In genomic region chr15:84983711-84984110, GRCh38 we compare ENCODE assay signal across 12 cellular contexts. TPM values are rescaled to one million over a fixed set of nuclear protein-coding genes. Genes with fewer than 3 reads are reported as not detected.
DNase-seq lines count a peak whose midpoint lies in the region; ATAC-seq and TF ChIP-seq lines count a peak whose summit lies in the region.
"Had no signal": no experiment of that assay in that cellular context is flagged by ENCODE, and none has a peak within 500 bp of the region (broad histone marks: within the 10 kb centered on the region; RNA-seq: fewer than 3 reads in every experiment).

No MANE protein-coding gene starts in this region.

- H3K9me2 ChIP-seq in SK-N-SH = no peaks in the 10 kb centered on the region

- DNase-seq in SK-N-SH = no peak
- DNase-seq in T-helper 2 cell treated with Interferon-gamma antibody and Interleukin-4, amounts not matched to agents 5 μg/mL and 100 μg/mL, for 36 hours (ENCODE audit: low spot score) = no peak
- DNase-seq in foreskin fibroblast = no peak
- no peak for DNase-seq in GOT3 (lab: John Stamatoyannopoulos, UW)
- no peak for DNase-seq in NCI-H1694 (lab: John Stamatoyannopoulos, UW)
- DNase-seq: ACHN; activated effector memory CD4-positive, alpha-beta T cell treated with Interleukin-2 at 50 U/mL for 16 hours; NCI-H1694 treated with DMSO at 0.1 percent for 48 hours; SJCRH30 had no signal

- no peak overlapping the region for H2AFZ ChIP-seq in SK-N-SH (ENCODE audit: low read depth)

- TF ChIP-seq EP300 in SK-N-SH (IDR thresholded peaks at IDR 0.05; ENCODE audit: borderline replicate concordance in 1 of 2, low read depth in 1 of 2, low read length in 1 of 2) = no peak

- H3K4me1 Mint-ChIP-seq in T-helper 2 cell treated with Interferon-gamma antibody and Interleukin-4, amounts not matched to agents 5 μg/mL and 100 μg/mL, for 36 hours (ENCODE audit: low read depth) = peaks cover 44% of the 10 kb centered on the region

- H3K4me3 ChIP-seq in SK-N-SH (ENCODE audit: low read depth in 2 of 2, low read length in 1 of 2) = peak overlapping the region in 1 of 2 experiments; percentile 87; a peak in 1 of 4 replicates
- peak overlapping the region; percentile 72 to 78 for H3K4me3 ChIP-seq in foreskin fibroblast (ENCODE audit: low read depth in 1 of 2, low read length in 2 of 2)
- H3K4me3 ChIP-seq in stomach smooth muscle (ENCODE audit: low read length in 2 of 2) = peak overlapping the region; percentile 87 to 89
- H3K4me3 ChIP-seq: SJCRH30 had no signal

- no peaks in the 10 kb centered on the region for H3F3A ChIP-seq in SK-N-SH (replicated peaks; ENCODE audit: insufficient read depth)

- no peaks in the 10 kb centered on the region for H3K9me3 ChIP-seq in SK-N-SH
- H3K9me3 ChIP-seq in stomach smooth muscle (ENCODE audit: control insufficient read depth in 2 of 2, low read length in 2 of 2) = no peaks in the 10 kb centered on the region
- H3K9me3 ChIP-seq: SJCRH30 had no signal

- TF ChIP-seq CTCF in SK-N-SH (IDR thresholded peaks at IDR 0.05) = no peak
- TF ChIP-seq CTCF in foreskin fibroblast (IDR thresholded peaks at IDR 0.05; ENCODE audit: low read depth, low read length) = no peak

- H3K4me2 ChIP-seq in SK-N-SH = peak overlapping the region; percentile 82

- CTCF ChIA-PET in SK-N-SH (lab: Yijun Ruan, JAX) = interaction anchor here (1.4 to 1.9 kb wide), 2 partner anchors 19 to 31 kb away, joined by 3 to 4 read pairs; no protein-coding TSS in a partner anchor

- 93% methylated on average over 2 of the region's 2 CpGs for WGBS in SK-N-SH (ENCODE audit: low lambda C conversion rate)

- peaks cover 17% of the 10 kb centered on the region for H3K27me3 Mint-ChIP-seq in T-helper 2 cell treated with Interferon-gamma antibody and Interleukin-4, amounts not matched to agents 5 μg/mL and 100 μg/mL, for 36 hours (ENCODE audit: low read depth)

- H3K27ac ChIP-seq in SK-N-SH (ENCODE audit: low read depth in 2 of 2, low read length in 1 of 2) (no peak overlapping the region), stomach smooth muscle (ENCODE audit: low read length) (peak overlapping the region; percentile 7)
- H3K27ac ChIP-seq: SJCRH30 had no signal

- H3K79me2 ChIP-seq in SK-N-SH (ENCODE audit: insufficient read depth) = peaks cover 66% of the 10 kb centered on the region

- H3K36me3 Mint-ChIP-seq in T-helper 2 cell treated with Interferon-gamma antibody and Interleukin-4, amounts not matched to agents 5 μg/mL and 100 μg/mL, for 36 hours (ENCODE audit: low read depth) = peaks cover 3% of the 10 kb centered on the region

- ATAC-seq in SK-N-SH treated with all-trans-retinoic acid at 6 μM for 48 hours = no peak
- ATAC-seq in GM19324 (IDR thresholded peaks at IDR 0.05; ENCODE audit: low FRiP score, unreplicated experiment) = no peak

- TF ChIP-seq RAD21 in SK-N-SH (IDR thresholded peaks at IDR 0.05; ENCODE audit: low read length) = no peak

- H3K4me1 ChIP-seq in SK-N-SH (ENCODE audit: control insufficient read depth in 1 of 2, insufficient read depth in 2 of 2, low read depth in 1 of 2, low read length in 1 of 2) (peaks cover 0 to 9% of the 10 kb centered on the region in 2 experiments; a peak in 3 of 4 replicates), stomach smooth muscle (ENCODE audit: control insufficient read depth, insufficient read depth, low read length) (peaks cover 21% of the 10 kb centered on the region)
- H3K4me1 ChIP-seq: SJCRH30 had no signal

- H3K27me3 ChIP-seq in SK-N-SH (ENCODE audit: insufficient read depth) = no peaks in the 10 kb centered on the region
- no peaks in the 10 kb centered on the region for H3K27me3 ChIP-seq in stomach smooth muscle (ENCODE audit: control insufficient read depth in 1 of 2, insufficient read depth in 2 of 2, low read length in 2 of 2)
- H3K27me3 ChIP-seq: SJCRH30 had no signal

- H3K9me3 Mint-ChIP-seq in T-helper 2 cell treated with Interferon-gamma antibody and Interleukin-4, amounts not matched to agents 5 μg/mL and 100 μg/mL, for 36 hours = no peaks in the 10 kb centered on the region

- POLR2A ChIA-PET in SK-N-SH (lab: Yijun Ruan, JAX) = no interaction called here

- H3K4me3 Mint-ChIP-seq in T-helper 2 cell treated with Interferon-gamma antibody and Interleukin-4, amounts not matched to agents 5 μg/mL and 100 μg/mL, for 36 hours = peak overlapping the region; percentile 87

- H3K9ac ChIP-seq in SK-N-SH (0 out of 2 replicates have a peak overlapping the region, but pooled peaks have one; percentile 80), stomach smooth muscle (ENCODE audit: low read length in 2 of 2) (peak overlapping the region; percentile 72 to 73)

- no peaks in the 10 kb centered on the region for H3K36me3 ChIP-seq in SK-N-SH (replicated peaks in 1 of 2; ENCODE audit: control insufficient read depth in 1 of 2, insufficient read depth in 2 of 2, low read length in 1 of 2)
- no peaks in the 10 kb centered on the region for H3K36me3 ChIP-seq in stomach smooth muscle (ENCODE audit: control insufficient read depth in 2 of 2, insufficient read depth in 2 of 2, low read length in 2 of 2)
- H3K36me3 ChIP-seq: SJCRH30 had no signal

- peaks cover 26% of the 10 kb centered on the region; the same call in 1 of the 2 replicates for H4K20me1 ChIP-seq in SK-N-SH (ENCODE audit: insufficient read depth)

- H3K27ac Mint-ChIP-seq in T-helper 2 cell treated with Interferon-gamma antibody and Interleukin-4, amounts not matched to agents 5 μg/mL and 100 μg/mL, for 36 hours = no peak overlapping the region

TF ChIP-seq in SK-N-SH, 30 proteins besides CTCF, POLR2A, EP300 and RAD21 (continues in another document):
- TF ChIP-seq PBX3 (IDR thresholded peaks at IDR 0.05) (no peak), YY1 (IDR thresholded peaks at IDR 0.05; ENCODE audit: low read depth) (no peak), NFIC (IDR thresholded peaks at IDR 0.05; ENCODE audit: borderline replicate concordance) (no peak), JUND (IDR thresholded peaks at IDR 0.05) (no peak), MXI1 (IDR thresholded peaks at IDR 0.05; ENCODE audit: low read depth, low read length) (no peak), GABPA (IDR thresholded peaks at IDR 0.05; ENCODE audit: low read depth) (no peak), RCOR1 (IDR thresholded peaks at IDR 0.05; ENCODE audit: low read length) (no peak), POLR2AphosphoS5 (IDR thresholded peaks at IDR 0.05; ENCODE audit: low read depth, low read length) (no peak)

TF ChIP-seq in SK-N-SH treated with all-trans-retinoic acid at 6 μM for 48 hours, 23 proteins besides CTCF, POLR2A, EP300 and RAD21:
- TF ChIP-seq GLIS3 (CRISPR knock-in tag; IDR thresholded peaks at IDR 0.05) (no peak), ISL1 (CRISPR knock-in tag; IDR thresholded peaks at IDR 0.05) (no peak), CSDC2 (CRISPR knock-in tag; IDR thresholded peaks at IDR 0.05) (no peak), RARB (CRISPR knock-in tag; IDR thresholded peaks at IDR 0.05) (no peak), ZNF565 (CRISPR knock-in tag; conservative IDR thresholded peaks at IDR 0.05; ENCODE audit: low read depth) (no peak), ZNF8 (CRISPR knock-in tag; IDR thresholded peaks at IDR 0.05) (no peak), ZNF70 (CRISPR knock-in tag; IDR thresholded peaks at IDR 0.05) (no peak), PPARA (CRISPR knock-in tag; IDR thresholded peaks at IDR 0.05; ENCODE audit: borderline replicate concordance) (no peak), BACH2 (CRISPR knock-in tag; IDR thresholded peaks at IDR 0.05; ENCODE audit: borderline replicate concordance) (no peak), ESRRG (CRISPR knock-in tag; IDR thresholded peaks at IDR 0.05) (no peak), ARNTL (CRISPR knock-in tag; IDR thresholded peaks at IDR 0.05; ENCODE audit: borderline replicate concordance, low read depth) (no peak), OSR1 (CRISPR knock-in tag; IDR thresholded peaks at IDR 0.05) (no peak)
- TF ChIP-seq, protein P1, sequence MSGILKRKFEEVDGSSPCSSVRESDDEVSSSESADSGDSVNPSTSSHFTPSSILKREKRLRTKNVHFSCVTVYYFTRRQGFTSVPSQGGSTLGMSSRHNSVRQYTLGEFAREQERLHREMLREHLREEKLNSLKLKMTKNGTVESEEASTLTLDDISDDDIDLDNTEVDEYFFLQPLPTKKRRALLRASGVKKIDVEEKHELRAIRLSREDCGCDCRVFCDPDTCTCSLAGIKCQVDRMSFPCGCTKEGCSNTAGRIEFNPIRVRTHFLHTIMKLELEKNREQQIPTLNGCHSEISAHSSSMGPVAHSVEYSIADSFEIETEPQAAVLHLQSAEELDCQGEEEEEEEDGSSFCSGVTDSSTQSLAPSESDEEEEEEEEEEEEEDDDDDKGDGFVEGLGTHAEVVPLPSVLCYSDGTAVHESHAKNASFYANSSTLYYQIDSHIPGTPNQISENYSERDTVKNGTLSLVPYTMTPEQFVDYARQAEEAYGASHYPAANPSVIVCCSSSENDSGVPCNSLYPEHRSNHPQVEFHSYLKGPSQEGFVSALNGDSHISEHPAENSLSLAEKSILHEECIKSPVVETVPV (CRISPR knock-in tag; IDR thresholded peaks at IDR 0.05) = no peak
- TF ChIP-seq, protein P2, sequence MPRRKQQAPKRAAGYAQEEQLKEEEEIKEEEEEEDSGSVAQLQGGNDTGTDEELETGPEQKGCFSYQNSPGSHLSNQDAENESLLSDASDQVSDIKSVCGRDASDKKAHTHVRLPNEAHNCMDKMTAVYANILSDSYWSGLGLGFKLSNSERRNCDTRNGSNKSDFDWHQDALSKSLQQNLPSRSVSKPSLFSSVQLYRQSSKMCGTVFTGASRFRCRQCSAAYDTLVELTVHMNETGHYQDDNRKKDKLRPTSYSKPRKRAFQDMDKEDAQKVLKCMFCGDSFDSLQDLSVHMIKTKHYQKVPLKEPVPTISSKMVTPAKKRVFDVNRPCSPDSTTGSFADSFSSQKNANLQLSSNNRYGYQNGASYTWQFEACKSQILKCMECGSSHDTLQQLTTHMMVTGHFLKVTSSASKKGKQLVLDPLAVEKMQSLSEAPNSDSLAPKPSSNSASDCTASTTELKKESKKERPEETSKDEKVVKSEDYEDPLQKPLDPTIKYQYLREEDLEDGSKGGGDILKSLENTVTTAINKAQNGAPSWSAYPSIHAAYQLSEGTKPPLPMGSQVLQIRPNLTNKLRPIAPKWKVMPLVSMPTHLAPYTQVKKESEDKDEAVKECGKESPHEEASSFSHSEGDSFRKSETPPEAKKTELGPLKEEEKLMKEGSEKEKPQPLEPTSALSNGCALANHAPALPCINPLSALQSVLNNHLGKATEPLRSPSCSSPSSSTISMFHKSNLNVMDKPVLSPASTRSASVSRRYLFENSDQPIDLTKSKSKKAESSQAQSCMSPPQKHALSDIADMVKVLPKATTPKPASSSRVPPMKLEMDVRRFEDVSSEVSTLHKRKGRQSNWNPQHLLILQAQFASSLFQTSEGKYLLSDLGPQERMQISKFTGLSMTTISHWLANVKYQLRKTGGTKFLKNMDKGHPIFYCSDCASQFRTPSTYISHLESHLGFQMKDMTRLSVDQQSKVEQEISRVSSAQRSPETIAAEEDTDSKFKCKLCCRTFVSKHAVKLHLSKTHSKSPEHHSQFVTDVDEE (CRISPR knock-in tag; IDR thresholded peaks at IDR 0.05) = no peak

RNA-seq across cellular contexts. Expression of gene PDE8A, which starts 2.1 kb away (rescaled TPM):
- polyA plus RNA-seq in SK-N-SH (2012; rRNA removed) = 13.4 and 18.7 TPM in 2 replicates
- polyA plus RNA-seq in SK-N-SH (2012; cell fraction: cytosol; rRNA removed) = 14.2 and 15.4 TPM in 2 replicates
- polyA plus RNA-seq in SK-N-SH (2012; cell fraction: nucleus; rRNA removed) = 46.7 and 59.2 TPM in 2 replicates
